Comparison of ENCODE assay signal across 9 cellular contexts in the genomic region with DNA sequence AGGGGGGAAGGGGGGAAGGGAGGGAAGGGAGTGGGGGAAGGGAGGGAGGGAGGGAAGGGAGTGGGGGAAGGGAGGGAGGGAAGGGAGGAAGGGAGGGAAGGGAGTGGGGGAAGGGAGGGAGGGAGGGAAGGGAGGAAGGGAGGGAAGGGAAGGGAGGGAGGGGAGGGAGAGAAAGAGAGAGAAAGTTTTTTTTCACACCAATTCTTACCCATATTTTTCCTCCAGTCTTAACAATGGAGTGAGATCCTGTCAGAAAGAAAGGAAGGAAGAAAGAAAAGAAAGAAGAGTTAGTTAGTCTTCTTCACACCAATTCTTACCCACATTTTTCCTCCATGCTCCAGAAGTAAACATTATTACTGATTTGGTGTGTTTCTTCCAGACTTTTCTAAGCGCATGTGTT. TPM values are rescaled to one million over a fixed set of nuclear protein-coding genes. Genes with fewer than 3 reads are reported as not detected.
"Had no signal": no experiment of that assay in that cellular context is flagged by ENCODE, and none has a peak within 500 bp of the region (broad histone marks: within the 10 kb centered on the region; RNA-seq: fewer than 3 reads in every experiment).

No MANE protein-coding gene starts in this region.

- H3K4me3 ChIP-seq: GM23248, HAP-1 had no signal

- H3K4me1 ChIP-seq: HAP-1 had no signal

- H2AFZ ChIP-seq: GM23248 had no signal

- DNase-seq: GOT3, H7, Karpas-422 had no signal

- H3K9ac ChIP-seq: GM23248 had no signal

- H3K27ac ChIP-seq: GM23248 had no signal

- H3K36me3 ChIP-seq: HAP-1 had no signal

- H3K9me3 ChIP-seq: HAP-1 had no signal

RNA-seq across cellular contexts. Expression of a gene that starts 3.0 kb away (rescaled TPM):
- total RNA-seq: GM23248, H4, H7, HFFc6, HT-29 had no signal
- polyA plus RNA-seq: GM23248, IgD-negative memory B cell had no signal

RNA-seq across cellular contexts. Expression of a gene that starts 51.3 kb away (rescaled TPM):
- total RNA-seq: GM23248, H4, HFFc6 had no signal
- polyA plus RNA-seq: GM23248, IgD-negative memory B cell had no signal
